ENCODE assay signal across 9 cellular contexts in the genomic region with DNA sequence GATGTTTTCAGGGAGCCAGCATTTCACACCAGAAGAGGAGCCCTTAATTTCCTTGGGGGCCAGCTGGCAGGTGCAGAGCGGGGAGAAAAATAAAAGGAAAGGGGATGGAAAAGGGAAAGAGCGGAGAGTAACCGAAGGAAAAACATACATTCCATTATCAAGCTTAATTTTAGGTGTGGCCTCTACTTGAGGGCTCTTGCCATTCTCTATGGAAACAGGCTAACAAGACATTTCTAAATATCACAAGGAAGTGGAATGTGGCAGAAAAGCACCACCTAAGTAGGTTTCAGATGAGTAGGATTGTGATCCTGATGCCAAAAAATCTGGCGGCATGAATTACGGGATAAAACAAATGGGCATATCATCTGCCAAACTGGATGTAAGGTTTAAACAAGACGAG. TPM values are rescaled to one million over a fixed set of nuclear protein-coding genes. Genes with fewer than 3 reads are reported as not detected.
DNase-seq lines count a peak whose midpoint lies in the region; ATAC-seq lines count a peak whose summit lies in the region.
"Had no signal": no experiment of that assay in that cellular context is flagged by ENCODE, and none has a peak within 500 bp of the region (broad histone marks: within the 10 kb centered on the region; RNA-seq: fewer than 3 reads in every experiment).

No MANE protein-coding gene starts in this region.

- H3K27me3 Mint-ChIP-seq in activated CD8-positive, alpha-beta memory T cell treated with anti-CD3 and anti-CD28 coated beads, Interleukin-2, amount 10 ng/mL, durations not matched to agents 7 days and 5 days: peaks cover 29% of the 10 kb centered on the region
- peaks cover 15% of the 10 kb centered on the region for H3K27me3 Mint-ChIP-seq in activated CD4-positive, alpha-beta memory T cell treated with anti-CD3 and anti-CD28 coated beads, Interleukin-2, amount 10 ng/mL, durations not matched to agents 7 days and 5 days

- peaks cover 37% of the 10 kb centered on the region for H3K4me1 Mint-ChIP-seq in activated CD8-positive, alpha-beta memory T cell treated with anti-CD3 and anti-CD28 coated beads, Interleukin-2, amount 10 ng/mL, durations not matched to agents 7 days and 5 days
- H3K4me1 Mint-ChIP-seq in activated CD4-positive, alpha-beta memory T cell treated with anti-CD3 and anti-CD28 coated beads, Interleukin-2, amount 10 ng/mL, durations not matched to agents 7 days and 5 days: peaks cover 34% of the 10 kb centered on the region

- H3K9me3 Mint-ChIP-seq in activated CD8-positive, alpha-beta memory T cell treated with anti-CD3 and anti-CD28 coated beads, Interleukin-2, amount 10 ng/mL, durations not matched to agents 7 days and 5 days (ENCODE audit: low read depth): no peaks in the 10 kb centered on the region
- H3K9me3 Mint-ChIP-seq in activated CD4-positive, alpha-beta memory T cell treated with anti-CD3 and anti-CD28 coated beads, Interleukin-2, amount 10 ng/mL, durations not matched to agents 7 days and 5 days: no peaks in the 10 kb centered on the region

- no peak for ATAC-seq in activated CD8-positive, alpha-beta memory T cell treated with anti-CD3 and anti-CD28 coated beads, Interleukin-2, amount 10 ng/mL, durations not matched to agents 7 days and 5 days

- no peaks in the 10 kb centered on the region for H3K27me3 ChIP-seq in layer of hippocampus (ENCODE audit: control insufficient read depth, insufficient read depth, low read length)

- DNase-seq in activated CD8-positive, alpha-beta memory T cell treated with anti-CD3 and anti-CD28 coated beads, Interleukin-2, amount 10 ng/mL, durations not matched to agents 7 days and 5 days: no peak
- DNase-seq in activated CD8-positive, alpha-beta memory T cell treated with anti-CD3 and anti-CD28 coated beads, Interleukin-2, amount 50 U/mL, for 4 hours: no peak
- no peak for DNase-seq in activated CD4-positive, alpha-beta memory T cell treated with anti-CD3 and anti-CD28 coated beads, Interleukin-2, amount 10 ng/mL, durations not matched to agents 7 days and 5 days
- no peak for DNase-seq in T1000 (lab: John Stamatoyannopoulos, UW)
- no peak for DNase-seq in SIG-M5 treated with dmso at 0.1 percent for 504 hours (lab: John Stamatoyannopoulos, UW; ENCODE audit: unreplicated experiment)
- no peak for DNase-seq in NCI-H1694 (lab: John Stamatoyannopoulos, UW)

- POLR2A ChIA-PET in activated CD4-positive, alpha-beta memory T cell treated with anti-CD3 and anti-CD28 coated beads, Interleukin-2, amount 10 ng/mL, durations not matched to agents 7 days and 5 days (lab: Charles Lee): interaction anchor here (0.7 to 2.6 kb wide), 7 partner anchors 10 to 345 kb away, joined by 3 to 8 read pairs (median 5); a partner anchor contains a TSS

- peak overlapping the region; percentile 85 for H3K4me3 Mint-ChIP-seq in activated CD8-positive, alpha-beta memory T cell treated with anti-CD3 and anti-CD28 coated beads, Interleukin-2, amount 10 ng/mL, durations not matched to agents 7 days and 5 days
- H3K4me3 Mint-ChIP-seq in activated CD4-positive, alpha-beta memory T cell treated with anti-CD3 and anti-CD28 coated beads, Interleukin-2, amount 10 ng/mL, durations not matched to agents 7 days and 5 days: peak overlapping the region; percentile 70

- CTCF ChIA-PET in activated CD8-positive, alpha-beta memory T cell treated with anti-CD3 and anti-CD28 coated beads, Interleukin-2, amount 10 ng/mL, durations not matched to agents 7 days and 5 days (lab: Charles Lee): interaction anchor here (0.6 to 6.9 kb wide), 18 partner anchors 10 to 577 kb away, joined by 3 to 50 read pairs (median 6); a partner anchor contains a TSS
- CTCF ChIA-PET in activated CD4-positive, alpha-beta memory T cell treated with anti-CD3 and anti-CD28 coated beads, Interleukin-2, amount 10 ng/mL, durations not matched to agents 7 days and 5 days (lab: Charles Lee): interaction anchor here (0.6 to 3.4 kb wide), 29 partner anchors 10 to 348 kb away, joined by 3 to 27 read pairs (median 4); a partner anchor contains a TSS

- peaks cover 21% of the 10 kb centered on the region for H3K36me3 Mint-ChIP-seq in activated CD8-positive, alpha-beta memory T cell treated with anti-CD3 and anti-CD28 coated beads, Interleukin-2, amount 10 ng/mL, durations not matched to agents 7 days and 5 days
- H3K36me3 Mint-ChIP-seq in activated CD4-positive, alpha-beta memory T cell treated with anti-CD3 and anti-CD28 coated beads, Interleukin-2, amount 10 ng/mL, durations not matched to agents 7 days and 5 days (ENCODE audit: low read depth): peaks cover 16% of the 10 kb centered on the region

- H3K27ac Mint-ChIP-seq in activated CD8-positive, alpha-beta memory T cell treated with anti-CD3 and anti-CD28 coated beads, Interleukin-2, amount 10 ng/mL, durations not matched to agents 7 days and 5 days: peak overlapping the region; percentile 82
- peak overlapping the region; percentile 61 for H3K27ac Mint-ChIP-seq in activated CD4-positive, alpha-beta memory T cell treated with anti-CD3 and anti-CD28 coated beads, Interleukin-2, amount 10 ng/mL, durations not matched to agents 7 days and 5 days

- peak overlapping the region; percentile 96 for H3K27ac ChIP-seq in layer of hippocampus (ENCODE audit: low read depth, low read length)
- peak overlapping the region; percentile 58 for H3K27ac ChIP-seq in temporal lobe (ENCODE audit: low read depth, low read length)

RNA-seq across cellular contexts. Expression of a gene that starts 1.0 kb away (rescaled TPM):
- total RNA-seq in activated CD8-positive, alpha-beta memory T cell treated with anti-CD3 and anti-CD28 coated beads, Interleukin-2, amount 10 ng/mL, durations not matched to agents 7 days and 5 days: 10 to 100 TPM; 71.6 to 81.0 TPM
- total RNA-seq in activated CD4-positive, alpha-beta memory T cell treated with anti-CD3 and anti-CD28 coated beads, Interleukin-2, amount 10 ng/mL, durations not matched to agents 7 days and 5 days: 10 to 100 TPM; 50.1 to 52.9 TPM
- 153 TPM for total RNA-seq in temporal lobe

RNA-seq across cellular contexts. Expression of a gene that starts 49.0 kb away (rescaled TPM):
- total RNA-seq in activated CD8-positive, alpha-beta memory T cell treated with anti-CD3 and anti-CD28 coated beads, Interleukin-2, amount 10 ng/mL, durations not matched to agents 7 days and 5 days: under 1 TPM in 1 of 2 experiments, not detected in 1; 0.47 TPM
- under 1 TPM in 1 of 2 experiments, not detected in 1; 0.15 TPM for total RNA-seq in activated CD4-positive, alpha-beta memory T cell treated with anti-CD3 and anti-CD28 coated beads, Interleukin-2, amount 10 ng/mL, durations not matched to agents 7 days and 5 days
- 0.25 TPM for total RNA-seq in temporal lobe
- total RNA-seq: epithelial cell of proximal tubule had no signal

RNA-seq across cellular contexts. Expression of a gene that starts 55.8 kb away (rescaled TPM):
- total RNA-seq in activated CD8-positive, alpha-beta memory T cell treated with anti-CD3 and anti-CD28 coated beads, Interleukin-2, amount 10 ng/mL, durations not matched to agents 7 days and 5 days: 1 to 10 TPM; 1.1 to 1.2 TPM
- under 1 TPM; 0.53 to 0.58 TPM for total RNA-seq in activated CD4-positive, alpha-beta memory T cell treated with anti-CD3 and anti-CD28 coated beads, Interleukin-2, amount 10 ng/mL, durations not matched to agents 7 days and 5 days
- 42.5 TPM for total RNA-seq in temporal lobe

Comparison
In these comparisons a context has a peak if more than half of its experiments do, and no peak if none do; other contexts are left out.
1. RNA of a gene that starts 55.8 kb away (total RNA-seq): 42.5 TPM in temporal lobe (single experiment); 1.1 to 1.2 TPM in activated CD8-positive, alpha-beta memory T cell treated with anti-CD3 and anti-CD28 coated beads, Interleukin-2, amount 10 ng/mL, durations not matched to agents 7 days and 5 days and 0.53 to 0.58 TPM in activated CD4-positive, alpha-beta memory T cell treated with anti-CD3 and anti-CD28 coated beads, Interleukin-2, amount 10 ng/mL, durations not matched to agents 7 days and 5 days; every median in the first group is over 10 times any median in the second.